26 cellular contexts compared by ENCODE assay signal in genomic region chr6:139912735-139913400, GRCh38.
"Had no signal": no experiment of that assay in that cellular context is flagged by ENCODE, and none has a peak within 500 bp of the region (broad histone marks: within the 10 kb centered on the region; RNA-seq: fewer than 3 reads in every experiment).

No MANE protein-coding gene starts in this region.

- H3K4me1 Mint-ChIP-seq: immature natural killer cell had no signal

- H3K9me3 ChIP-seq: body of pancreas, gastroesophageal sphincter, mucosa of descending colon, ovary, prostate gland, sigmoid colon, tibial nerve had no signal

- H3K4me3 ChIP-seq: body of pancreas, coronary artery, gastroesophageal sphincter, lung, mucosa of descending colon, ovary, prostate gland, sigmoid colon, tibial nerve had no signal

- H3K36me3 ChIP-seq: gastroesophageal sphincter, ovary, prostate gland, sigmoid colon, tibial nerve had no signal

- H3K27me3 ChIP-seq: body of pancreas, gastroesophageal sphincter, ovary, sigmoid colon, tibial nerve had no signal

- H3K27ac Mint-ChIP-seq: activated naive CD8-positive, alpha-beta T cell; activated T-cell treated with anti-CD3 and anti-CD28 coated beads, Interleukin-2, amount 50 U/mL, for 72 hours; effector memory CD8-positive, alpha-beta T cell; immature natural killer cell; nephron had no signal

- H3K9me3 Mint-ChIP-seq: activated T-cell treated with anti-CD3 and anti-CD28 coated beads, Interleukin-2, amount 50 U/mL, for 72 hours; immature natural killer cell had no signal

- H3K4me3 Mint-ChIP-seq: activated naive CD8-positive, alpha-beta T cell; activated T-cell treated with anti-CD3 and anti-CD28 coated beads, Interleukin-2, amount 50 U/mL, for 72 hours; effector memory CD8-positive, alpha-beta T cell; immature natural killer cell; nephron had no signal

- DNase-seq: activated CD4-positive, alpha-beta T cell treated with anti-CD3 and anti-CD28 coated beads for 4 hours; activated CD4-positive, alpha-beta T cell treated with anti-CD3 and anti-CD28 coated beads, Interleukin-2, amount 50 U/mL, for 4 hours; activated naive CD4-positive, alpha-beta T cell; activated T-cell treated with anti-CD3 and anti-CD28 coated beads for 4 hours; activated T-cell treated with anti-CD3 and anti-CD28 coated beads, Interleukin-2, amount 50 U/mL, for 72 hours; aorta; body of pancreas; cerebellar nuclear complex; effector memory CD8-positive, alpha-beta T cell; erythroblast; hypothalamus; immature natural killer cell; mucosa of descending colon; ovary; retina; sigmoid colon; stimulated activated CD4-positive, alpha-beta T cell treated with anti-CD3 and anti-CD28 coated beads, Interleukin-15, amount 100 ng/mL, for 24 hours; stimulated activated naive CD4-positive, alpha-beta T cell treated with Interleukin-2 at 50 U/mL for 16 hours had no signal

- H3K27ac ChIP-seq: body of pancreas, coronary artery, gastroesophageal sphincter, ovary, prostate gland, sigmoid colon, tibial nerve, VCaP had no signal

- H3K4me1 ChIP-seq: gastroesophageal sphincter, prostate gland, sigmoid colon, tibial nerve had no signal

- H3K36me3 Mint-ChIP-seq: activated naive CD8-positive, alpha-beta T cell; immature natural killer cell had no signal

- ATAC-seq: activated T-cell treated with anti-CD3 and anti-CD28 coated beads, Interleukin-2, amount 50 U/mL, for 72 hours; body of pancreas; effector memory CD8-positive, alpha-beta T cell; gastroesophageal sphincter; mucosa of descending colon had no signal
